ENCODE assay signal across 8 cellular contexts in the genomic region with DNA sequence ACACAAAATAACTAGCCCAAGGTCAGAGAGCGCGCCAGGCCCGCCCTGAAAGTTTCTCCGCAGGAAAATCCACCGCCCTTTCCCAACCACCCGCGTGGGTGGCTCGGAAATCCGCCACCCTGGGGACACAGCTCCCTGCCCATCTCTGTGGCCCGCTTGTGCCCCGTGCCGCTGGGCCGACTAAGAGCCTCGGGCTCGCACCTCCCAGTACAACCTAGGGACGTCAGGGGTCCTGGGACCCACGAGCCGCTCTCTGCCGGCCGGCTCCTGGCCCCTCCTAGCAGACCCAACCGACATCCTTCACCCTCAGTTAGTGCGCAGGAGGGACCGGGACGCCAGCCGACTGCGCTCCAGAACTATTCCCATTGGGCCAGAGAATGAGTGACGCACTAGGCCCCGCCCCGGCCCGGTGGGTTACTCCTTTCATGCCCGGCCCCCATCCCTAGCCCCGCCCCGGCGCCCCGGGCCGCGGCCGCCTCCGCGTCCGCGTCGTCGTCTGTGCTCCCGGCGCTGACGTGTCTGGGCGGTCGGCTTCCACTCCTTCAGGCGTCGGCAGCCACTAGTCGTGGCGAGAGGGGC. TPM values are rescaled to one million over a fixed set of nuclear protein-coding genes. Genes with fewer than 3 reads are reported as not detected.
A peak's percentile ranks its signal among the peaks of the same experiment; 100 is the strongest.
DNase-seq lines count a peak whose midpoint lies in the region; ATAC-seq and TF ChIP-seq lines count a peak whose summit lies in the region.

No MANE protein-coding gene starts in this region.

- peaks cover 13% of the 10 kb centered on the region for H4K20me1 ChIP-seq in GM23338 (replicated peaks; ENCODE audit: insufficient read depth)
- no peaks in the 10 kb centered on the region for H4K20me1 ChIP-seq in fibroblast of lung (ENCODE audit: control insufficient read depth, extremely low read depth, insufficient read depth, low read length)

- H3K27ac ChIP-seq in GM23338 (ENCODE audit: low read depth) (peak overlapping the region; percentile 72), fibroblast of lung (ENCODE audit: insufficient read depth, low read length) (peak overlapping the region; percentile 88)

- POLR2A ChIA-PET in naive thymus-derived CD8-positive, alpha-beta T cell (lab: Charles Lee) = interaction anchor here (1.4 to 1.6 kb wide), 2 partner anchors 12 to 63 kb away, joined by 4 to 6 read pairs; a partner anchor contains a TSS

- H3K36me3 Mint-ChIP-seq in GM23338 (ENCODE audit: low read depth) = no peaks in the 10 kb centered on the region
- no peaks in the 10 kb centered on the region for H3K36me3 Mint-ChIP-seq in naive thymus-derived CD8-positive, alpha-beta T cell
- H3K36me3 Mint-ChIP-seq in stimulated activated naive B cell treated with anti-CD40 and anti-IgM and Interleukin-4, amounts not matched to agents 10 μg/mL and 1 μg/mL and 100 μg/mL, for 72 hours = peaks cover 0 to 6% of the 10 kb centered on the region in 2 donors

- H3K4me3 ChIP-seq in GM23338 (peak overlapping the region; percentile 80), fibroblast of lung (replicated peaks in 1 of 4; ENCODE audit: control extremely low read depth in 1 of 4, insufficient read depth in 1 of 4, low read depth in 3 of 4, low read length in 4 of 4) (peak overlapping the region; percentile 27 to 94 (median 40))

- peaks cover 38% of the 10 kb centered on the region for H3K79me2 ChIP-seq in GM23338 (replicated peaks; ENCODE audit: insufficient read depth)
- peaks cover 45% of the 10 kb centered on the region for H3K79me2 ChIP-seq in fibroblast of lung (ENCODE audit: control insufficient read depth, insufficient read depth, low read length)

- DNase-seq in Daoy (ENCODE audit: low read depth) = peak; percentile 99
- peak; percentile 99 for DNase-seq in GM23338 (ENCODE audit: low spot score)
- peak; percentile 96 to 97 for DNase-seq in Kasumi-1 (lab: John Stamatoyannopoulos, UW)
- peak; percentile 97 for DNase-seq in RKO (ENCODE audit: low spot score)
- peak; percentile 96 for DNase-seq in activated T-helper 1 cell treated with anti-CD3 and anti-CD28 coated beads, Interleukin-2, amount 50 U/mL, for 16 hours (ENCODE audit: low read depth in 1 of 2, low spot score in 1 of 2)
- DNase-seq in fibroblast of lung (ENCODE audit: low read depth in 2 of 2) = peak; percentile 96
- DNase-seq in naive thymus-derived CD8-positive, alpha-beta T cell = peak; percentile 94 to 98 (median 98)
- DNase-seq in stimulated activated naive B cell treated with anti-CD40 and anti-IgM and Interleukin-4, amounts not matched to agents 10 μg/mL and 1 μg/mL and 100 μg/mL, for 72 hours = peak; percentile 94

- no peaks in the 10 kb centered on the region for H3K9me3 ChIP-seq in fibroblast of lung (ENCODE audit: control insufficient read depth, insufficient read depth, low read depth, low read length)

- H3K4me2 ChIP-seq in GM23338 (peak overlapping the region; percentile 92), fibroblast of lung (ENCODE audit: extremely low read depth, insufficient read depth, low read length) (peak overlapping the region; percentile 9)

- peak; percentile 96 for ATAC-seq in GM23338
- ATAC-seq in naive thymus-derived CD8-positive, alpha-beta T cell = peak; percentile 89
- peak; percentile 92 to 95 for ATAC-seq in stimulated activated naive B cell treated with anti-CD40 and anti-IgM and Interleukin-4, amounts not matched to agents 10 μg/mL and 1 μg/mL and 100 μg/mL, for 72 hours (replicated peaks)

- peak overlapping the region; percentile 84 for H3K4me3 Mint-ChIP-seq in GM23338
- peak overlapping the region; percentile 91 to 98 (median 94) for H3K4me3 Mint-ChIP-seq in naive thymus-derived CD8-positive, alpha-beta T cell
- H3K4me3 Mint-ChIP-seq in stimulated activated naive B cell treated with anti-CD40 and anti-IgM and Interleukin-4, amounts not matched to agents 10 μg/mL and 1 μg/mL and 100 μg/mL, for 72 hours = peak overlapping the region; percentile 82 to 99

- H3K9ac ChIP-seq in fibroblast of lung (ENCODE audit: insufficient read depth, low read length) = peak overlapping the region; percentile 97

- peak overlapping the region; percentile 96 for H3K27ac Mint-ChIP-seq in GM23338
- H3K27ac Mint-ChIP-seq in naive thymus-derived CD8-positive, alpha-beta T cell = peak overlapping the region; percentile 93 to 99 (median 98)
- H3K27ac Mint-ChIP-seq in stimulated activated naive B cell treated with anti-CD40 and anti-IgM and Interleukin-4, amounts not matched to agents 10 μg/mL and 1 μg/mL and 100 μg/mL, for 72 hours = peak overlapping the region; percentile 98

- TF ChIP-seq CTCF in GM23338 (conservative IDR thresholded peaks at IDR 0.05; ENCODE audit: low read depth in 2 of 2) (no peak), fibroblast of lung (conservative IDR thresholded peaks at IDR 0.05 in 1 of 2, IDR thresholded peaks at IDR 0.05 in 1 of 2; ENCODE audit: low read depth in 1 of 2, low read length in 2 of 2) (no peak)

- no peaks in the 10 kb centered on the region for H3K9me3 Mint-ChIP-seq in GM23338
- peaks cover 0 to 2% (median 0%) of the 10 kb centered on the region in 9 donors for H3K9me3 Mint-ChIP-seq in naive thymus-derived CD8-positive, alpha-beta T cell
- H3K9me3 Mint-ChIP-seq in stimulated activated naive B cell treated with anti-CD40 and anti-IgM and Interleukin-4, amounts not matched to agents 10 μg/mL and 1 μg/mL and 100 μg/mL, for 72 hours = no peaks in the 10 kb centered on the region

- H3K4me1 ChIP-seq in GM23338 (ENCODE audit: insufficient read depth) (peaks cover 9% of the 10 kb centered on the region; the same call in 1 of the 2 replicates), fibroblast of lung (ENCODE audit: control insufficient read depth, extremely low read depth, insufficient read depth, low read length) (peaks cover 5% of the 10 kb centered on the region)

- H3K27me3 ChIP-seq in GM23338 (ENCODE audit: insufficient read depth) (peaks cover 8% of the 10 kb centered on the region; the same call in 1 of the 2 replicates), fibroblast of lung (ENCODE audit: control insufficient read depth, insufficient read depth, low read length) (no peaks in the 10 kb centered on the region)

- H3F3A ChIP-seq in GM23338 (replicated peaks; ENCODE audit: low read depth) = no peaks in the 10 kb centered on the region

- H3K27me3 Mint-ChIP-seq in GM23338 (ENCODE audit: insufficient read depth, low read depth, poor library complexity) = peaks cover 4% of the 10 kb centered on the region
- H3K27me3 Mint-ChIP-seq in naive thymus-derived CD8-positive, alpha-beta T cell = peaks cover 0 to 4% (median 0%) of the 10 kb centered on the region in 5 donors
- no peaks in the 10 kb centered on the region for H3K27me3 Mint-ChIP-seq in stimulated activated naive B cell treated with anti-CD40 and anti-IgM and Interleukin-4, amounts not matched to agents 10 μg/mL and 1 μg/mL and 100 μg/mL, for 72 hours

- H2AFZ ChIP-seq in GM23338 (peak overlapping the region; percentile 96), fibroblast of lung (ENCODE audit: low read length) (peak overlapping the region; percentile 6)

- H3K36me3 ChIP-seq in GM23338 (ENCODE audit: insufficient read depth) (no peaks in the 10 kb centered on the region), fibroblast of lung (ENCODE audit: control insufficient read depth, insufficient read depth, low read length) (peaks cover 3% of the 10 kb centered on the region)

- peaks cover 18% of the 10 kb centered on the region; the same call in 2 of the 3 replicates for H3K4me1 Mint-ChIP-seq in GM23338
- peaks cover 22 to 36% (median 32%) of the 10 kb centered on the region in 4 donors for H3K4me1 Mint-ChIP-seq in naive thymus-derived CD8-positive, alpha-beta T cell
- H3K4me1 Mint-ChIP-seq in stimulated activated naive B cell treated with anti-CD40 and anti-IgM and Interleukin-4, amounts not matched to agents 10 μg/mL and 1 μg/mL and 100 μg/mL, for 72 hours = peaks cover 18 to 25% of the 10 kb centered on the region in 2 donors

- no peaks in the 10 kb centered on the region for H3K9me2 ChIP-seq in GM23338 (ENCODE audit: insufficient read depth)

TF ChIP-seq in GM23338, 12 proteins besides CTCF, POLR2A, EP300 and RAD21 (continues in another document):
- TF ChIP-seq ZNF114 (CRISPR knock-in tag; IDR thresholded peaks at IDR 0.05) (no peak), POLR2AphosphoS5 (IDR thresholded peaks at IDR 0.05; ENCODE audit: low read depth) (peak; percentile 90), EZH2 (IDR thresholded peaks at IDR 0.05; ENCODE audit: low read depth, unreplicated experiment) (no peak), CREB1 (CRISPR knock-in tag; IDR thresholded peaks at IDR 0.05; ENCODE audit: low read depth) (peak; percentile 78)
- TF ChIP-seq, protein P1, sequence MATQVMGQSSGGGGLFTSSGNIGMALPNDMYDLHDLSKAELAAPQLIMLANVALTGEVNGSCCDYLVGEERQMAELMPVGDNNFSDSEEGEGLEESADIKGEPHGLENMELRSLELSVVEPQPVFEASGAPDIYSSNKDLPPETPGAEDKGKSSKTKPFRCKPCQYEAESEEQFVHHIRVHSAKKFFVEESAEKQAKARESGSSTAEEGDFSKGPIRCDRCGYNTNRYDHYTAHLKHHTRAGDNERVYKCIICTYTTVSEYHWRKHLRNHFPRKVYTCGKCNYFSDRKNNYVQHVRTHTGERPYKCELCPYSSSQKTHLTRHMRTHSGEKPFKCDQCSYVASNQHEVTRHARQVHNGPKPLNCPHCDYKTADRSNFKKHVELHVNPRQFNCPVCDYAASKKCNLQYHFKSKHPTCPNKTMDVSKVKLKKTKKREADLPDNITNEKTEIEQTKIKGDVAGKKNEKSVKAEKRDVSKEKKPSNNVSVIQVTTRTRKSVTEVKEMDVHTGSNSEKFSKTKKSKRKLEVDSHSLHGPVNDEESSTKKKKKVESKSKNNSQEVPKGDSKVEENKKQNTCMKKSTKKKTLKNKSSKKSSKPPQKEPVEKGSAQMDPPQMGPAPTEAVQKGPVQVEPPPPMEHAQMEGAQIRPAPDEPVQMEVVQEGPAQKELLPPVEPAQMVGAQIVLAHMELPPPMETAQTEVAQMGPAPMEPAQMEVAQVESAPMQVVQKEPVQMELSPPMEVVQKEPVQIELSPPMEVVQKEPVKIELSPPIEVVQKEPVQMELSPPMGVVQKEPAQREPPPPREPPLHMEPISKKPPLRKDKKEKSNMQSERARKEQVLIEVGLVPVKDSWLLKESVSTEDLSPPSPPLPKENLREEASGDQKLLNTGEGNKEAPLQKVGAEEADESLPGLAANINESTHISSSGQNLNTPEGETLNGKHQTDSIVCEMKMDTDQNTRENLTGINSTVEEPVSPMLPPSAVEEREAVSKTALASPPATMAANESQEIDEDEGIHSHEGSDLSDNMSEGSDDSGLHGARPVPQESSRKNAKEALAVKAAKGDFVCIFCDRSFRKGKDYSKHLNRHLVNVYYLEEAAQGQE (IDR thresholded peaks at IDR 0.05; ENCODE audit: unreplicated experiment) = no peak

RNA-seq across cellular contexts. Expression of a gene that starts 0.4 kb away (rescaled TPM):
- total RNA-seq in Daoy (2014; rRNA removed; shearing (Covaris generic)) = 237 and 248 TPM in 2 replicates
- 32.9 and 33.3 TPM in 2 replicates for total RNA-seq in GM23338 (2014; rRNA removed; shearing (Covaris generic))
- 24.0 and 26.7 TPM in 2 replicates for polyA plus RNA-seq in GM23338 (2016; fragmentation: Nextera tagmentation; extraction: Ambion mirVana)
- 77.3 and 108 TPM in 2 replicates for total RNA-seq in fibroblast of lung
- 81.9 and 129 TPM in 2 replicates for polyA plus RNA-seq in fibroblast of lung
- polyA plus RNA-seq in fibroblast of lung (2012) = 59.5 and 107 TPM in 2 replicates
- polyA minus RNA-seq in fibroblast of lung (ENCODE audit: low replicate concordance) = 8.7 and 18.8 TPM in 2 replicates
- 10 to 100 TPM; 17.1 to 17.3 TPM for total RNA-seq in naive thymus-derived CD8-positive, alpha-beta T cell
- 10 to 100 TPM; 20.7 to 27.0 (median 23.4) TPM for polyA plus RNA-seq in naive thymus-derived CD8-positive, alpha-beta T cell

Comparison
In these comparisons a context has a peak if more than half of its experiments do, and no peak if none do; other contexts are left out.
1. Peak in every context shown above with its lines: DNase-seq, ATAC-seq, H3K4me3 ChIP-seq and H3K27ac ChIP-seq.